In the genomic region with DNA sequence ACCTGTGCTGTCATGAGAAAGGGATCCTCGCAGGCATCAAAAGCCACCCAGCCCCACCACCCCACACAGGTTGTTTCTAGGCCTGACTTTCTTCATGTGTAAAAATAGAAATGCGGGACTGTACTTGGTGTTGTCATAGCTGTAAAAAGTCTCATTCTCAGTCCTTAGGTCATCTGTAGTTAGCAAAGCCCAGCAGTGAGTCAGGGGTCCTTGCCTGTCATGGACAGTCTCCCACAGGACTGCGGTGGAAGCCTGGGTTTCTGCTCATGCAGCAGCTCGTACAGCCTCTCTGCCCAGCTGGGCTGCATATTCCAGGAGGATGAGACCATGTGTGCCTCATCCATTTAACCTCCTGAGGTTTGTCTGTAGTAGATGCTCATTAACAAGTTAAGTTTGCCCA, we compare ENCODE assay signal across 10 cellular contexts. TPM values are rescaled to one million over a fixed set of nuclear protein-coding genes. Genes with fewer than 3 reads are reported as not detected.
A peak's percentile ranks its signal among the peaks of the same experiment; 100 is the strongest.
DNase-seq lines count a peak whose midpoint lies in the region; ATAC-seq and TF ChIP-seq lines count a peak whose summit lies in the region.
"Had no signal": no experiment of that assay in that cellular context is flagged by ENCODE, and none has a peak within 500 bp of the region (broad histone marks: within the 10 kb centered on the region; RNA-seq: fewer than 3 reads in every experiment).

No MANE protein-coding gene starts in this region.

- no peaks in the 10 kb centered on the region for H3K9me3 Mint-ChIP-seq in CD8-positive, alpha-beta T cell

- H3K27ac ChIP-seq in CD8-positive, alpha-beta T cell (ENCODE audit: low read depth, low read length), result no peak overlapping the region
- H3K27ac ChIP-seq in esophagus squamous epithelium, result peak overlapping the region in 3 of 4 donors; percentile 72 to 84 (median 81)
- H3K27ac ChIP-seq in psoas muscle, result peak overlapping the region; percentile 85

- DNase-seq in CD8-positive, alpha-beta T cell, result no peak
- DNase-seq in T-helper 17 cell (no peak), esophagus squamous epithelium (lab: John Stamatoyannopoulos, UW) (no peak), psoas muscle (no peak)
- no peak for DNase-seq in stimulated activated CD4-positive, alpha-beta T cell treated with anti-CD3 and anti-CD28 coated beads, Interleukin-1b, Interleukin-23, amount 100 ng/mL, for 48 hours
- DNase-seq: activated CD8-positive, alpha-beta memory T cell treated with anti-CD3 and anti-CD28 coated beads, Interleukin-2, amount 50 U/mL, for 4 hours; GF-D8; NCI-H2107 had no signal

- intact Hi-C loops in CD8-positive, alpha-beta T cell (cut with DNase I, micrococcal nuclease), result no loop called here
- intact Hi-C loops in esophagus squamous epithelium (cut with DNase I) (no loop called here), psoas muscle (cut with DNase I) (loop anchor here in 1 of 2 donors (5.0 kb wide), 1 partner anchor 51 kb away; no protein-coding TSS in a partner anchor)

- no peak overlapping the region for H3K4me3 Mint-ChIP-seq in CD8-positive, alpha-beta T cell
- H3K4me3 Mint-ChIP-seq in T-helper 17 cell, result no peak overlapping the region

- no peak for TF ChIP-seq CTCF in CD8-positive, alpha-beta T cell (IDR thresholded peaks at IDR 0.05)
- TF ChIP-seq CTCF in esophagus squamous epithelium (IDR thresholded peaks at IDR 0.05), result no peak
- TF ChIP-seq CTCF in psoas muscle (IDR thresholded peaks at IDR 0.05), result no peak

- H3K9me3 ChIP-seq in CD8-positive, alpha-beta T cell (ENCODE audit: low read length), result no peaks in the 10 kb centered on the region
- H3K9me3 ChIP-seq in T-helper 17 cell (ENCODE audit: control insufficient read depth, low read length, poor library complexity, severe bottlenecking) (no peaks in the 10 kb centered on the region), esophagus squamous epithelium (no peaks in the 10 kb centered on the region), psoas muscle (no peaks in the 10 kb centered on the region)

- CTCF ChIA-PET in CD8-positive, alpha-beta T cell (lab: Charles Lee), result interaction anchor here (0.9 to 6.8 kb wide), 4 partner anchors 10 to 215 kb away, joined by 3 to 43 read pairs (median 11); no protein-coding TSS in a partner anchor

- H3K27me3 ChIP-seq in CD8-positive, alpha-beta T cell (ENCODE audit: insufficient read depth, low read length), result no peaks in the 10 kb centered on the region
- H3K27me3 ChIP-seq in esophagus squamous epithelium, result no peaks in the 10 kb centered on the region
- no peaks in the 10 kb centered on the region for H3K27me3 ChIP-seq in psoas muscle (ENCODE audit: insufficient read depth in 3 of 3, low read length in 2 of 3)

- no peaks in the 10 kb centered on the region for H3K36me3 ChIP-seq in CD8-positive, alpha-beta T cell (ENCODE audit: insufficient read depth, low read length)
- H3K36me3 ChIP-seq in esophagus squamous epithelium, result peaks cover 0 to 28% (median 0%) of the 10 kb centered on the region in 3 donors
- peaks cover 0 to 4% of the 10 kb centered on the region in 2 donors for H3K36me3 ChIP-seq in psoas muscle (ENCODE audit: insufficient read depth in 1 of 2, low read depth in 1 of 2)

- ATAC-seq in CD8-positive, alpha-beta T cell, result no peak
- ATAC-seq in T-helper 17 cell, result no peak
- ATAC-seq in psoas muscle, result peak; percentile 38 to 61 (median 46)
- ATAC-seq in GM18505 (IDR thresholded peaks at IDR 0.05; ENCODE audit: unreplicated experiment), result no peak
- ATAC-seq in GM19351 (IDR thresholded peaks at IDR 0.05; ENCODE audit: unreplicated experiment), result no peak

- H3K27me3 Mint-ChIP-seq in CD8-positive, alpha-beta T cell (ENCODE audit: low read depth), result no peaks in the 10 kb centered on the region
- no peaks in the 10 kb centered on the region for H3K27me3 Mint-ChIP-seq in T-helper 17 cell

- H3K36me3 Mint-ChIP-seq in CD8-positive, alpha-beta T cell, result peaks cover 56% of the 10 kb centered on the region
- peaks cover 7% of the 10 kb centered on the region for H3K36me3 Mint-ChIP-seq in T-helper 17 cell (ENCODE audit: low read depth)

- peak overlapping the region; percentile 89 for H3K27ac Mint-ChIP-seq in CD8-positive, alpha-beta T cell
- peak overlapping the region; percentile 87 for H3K27ac Mint-ChIP-seq in T-helper 17 cell

- TF ChIP-seq POLR2A in esophagus squamous epithelium (IDR thresholded peaks at IDR 0.05), result no peak
- TF ChIP-seq POLR2A in GM18505 (IDR thresholded peaks at IDR 0.05; ENCODE audit: borderline replicate concordance, extremely low read depth, insufficient read depth, insufficient read length), result no peak

- peaks cover 57% of the 10 kb centered on the region for H3K4me1 ChIP-seq in CD8-positive, alpha-beta T cell (ENCODE audit: insufficient read depth, low read length)
- H3K4me1 ChIP-seq in esophagus squamous epithelium, result peaks cover 5 to 64% (median 59%) of the 10 kb centered on the region in 3 donors
- peaks cover 64% of the 10 kb centered on the region for H3K4me1 ChIP-seq in psoas muscle

- 93 to 100% methylated on average over 3 of the region's 4 CpGs for WGBS in esophagus squamous epithelium, 2 donors
- WGBS in psoas muscle, 3 donors, result 83 to 92% (median 86%) methylated on average over 4 of the region's 4 CpGs

- POLR2A ChIA-PET in CD8-positive, alpha-beta T cell (lab: Charles Lee), result no interaction called here

- H3K4me3 ChIP-seq in CD8-positive, alpha-beta T cell (ENCODE audit: low read depth, low read length), result no peak overlapping the region
- no peak overlapping the region for H3K4me3 ChIP-seq in esophagus squamous epithelium
- no peak overlapping the region for H3K4me3 ChIP-seq in psoas muscle

- peaks cover 84% of the 10 kb centered on the region for H3K4me1 Mint-ChIP-seq in CD8-positive, alpha-beta T cell (ENCODE audit: low read depth)
- peaks cover 47% of the 10 kb centered on the region for H3K4me1 Mint-ChIP-seq in T-helper 17 cell

RNA-seq across cellular contexts. Expression of a gene that starts 58.2 kb away (rescaled TPM):
- total RNA-seq in CD8-positive, alpha-beta T cell, result 10 to 100 TPM; 14.3 to 15.4 TPM
- total RNA-seq in T-helper 17 cell, result 10 to 100 TPM; 21.0 to 26.5 TPM
- 10 to 100 TPM; 13.4 to 32.2 (median 20.1) TPM for total RNA-seq in esophagus squamous epithelium
- 10 to 100 TPM; 38.8 to 92.9 (median 76.7) TPM for total RNA-seq in psoas muscle
- polyA plus RNA-seq in psoas muscle, result 100 to 1,000 TPM in 2 of 3 donors, 10 to 100 TPM in 1; 69.9 to 191 (median 116) TPM

RNA-seq across cellular contexts. Expression of a gene that starts 58.2 kb away (rescaled TPM):
- 1 to 10 TPM; 4.6 to 5.2 TPM for total RNA-seq in CD8-positive, alpha-beta T cell
- total RNA-seq in T-helper 17 cell, result 1 to 10 TPM; 5.5 to 7.7 TPM
- 10 to 100 TPM in 2 of 4 donors, 1 to 10 TPM in 2; 9.0 to 20.0 (median 11.4) TPM for total RNA-seq in esophagus squamous epithelium
- 10 to 100 TPM in 1 of 4 donors, 1 to 10 TPM in 3; 2.6 to 12.8 (median 6.7) TPM for total RNA-seq in psoas muscle
- 10 to 100 TPM in 1 of 3 donors, 1 to 10 TPM in 1, under 1 TPM in 1; 0.70 to 17.2 (median 2.9) TPM for polyA plus RNA-seq in psoas muscle

Comparison
In these comparisons a context has a peak if more than half of its experiments do, and no peak if none do; other contexts are left out.
1. ATAC-seq: peak in psoas muscle (4 of 4); none in CD8-positive, alpha-beta T cell (single experiment), T-helper 17 cell (single experiment), GM18505 (single experiment) and GM19351 (single experiment).